11 cellular contexts compared by ENCODE assay signal in the genomic region with DNA sequence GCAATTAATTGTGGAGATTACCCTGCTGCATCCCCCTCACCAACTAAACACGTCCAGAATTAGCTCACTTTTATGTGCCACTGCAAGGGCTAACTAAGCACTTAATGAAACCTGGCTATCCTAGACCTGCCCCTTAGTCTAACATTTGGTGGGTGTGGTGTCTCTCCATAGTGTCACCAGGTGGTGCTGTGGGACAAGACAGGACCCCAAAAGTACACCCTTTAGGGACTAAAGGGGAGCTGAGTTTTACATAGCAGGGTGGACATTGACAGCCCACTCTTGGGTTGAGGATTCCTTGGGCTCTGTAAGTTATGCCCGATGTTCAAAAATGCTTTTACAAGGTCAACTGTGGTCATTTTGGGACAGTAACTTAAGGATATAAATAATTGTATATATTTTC. TPM values are rescaled to one million over a fixed set of nuclear protein-coding genes. Genes with fewer than 3 reads are reported as not detected.
DNase-seq lines count a peak whose midpoint lies in the region; ATAC-seq and TF ChIP-seq lines count a peak whose summit lies in the region.
"Had no signal": no experiment of that assay in that cellular context is flagged by ENCODE, and none has a peak within 500 bp of the region (broad histone marks: within the 10 kb centered on the region; RNA-seq: fewer than 3 reads in every experiment).

No MANE protein-coding gene starts in this region.

- DNase-seq in activated naive CD4-positive, alpha-beta T cell treated with anti-CD3 and anti-CD28 coated beads, Interleukin-2, amount 10 ng/mL, durations not matched to agents 7 days and 5 days = peak; percentile 43
- DNase-seq in activated naive CD4-positive, alpha-beta T cell treated with anti-CD3 and anti-CD28 coated beads, Interleukin-2, amount 50 U/mL, for 16 hours = no peak
- DNase-seq in choroid plexus epithelial cell (ENCODE audit: low read depth) (peak; percentile 24), lower leg skin (ENCODE audit: low spot score in 2 of 2) (no peak), COLO829 (ENCODE audit: low spot score) (no peak)
- peak; percentile 8 for DNase-seq in stimulated activated naive CD8-positive, alpha-beta T cell treated with anti-CD3 and anti-CD28 coated beads, Interleukin-15, Interleukin-2, amounts not matched to agents 100 U/mL and 50 U/mL, for 24 hours
- DNase-seq: GF-D8 had no signal

- no peaks in the 10 kb centered on the region for H3K27me3 ChIP-seq in Loucy (ENCODE audit: insufficient read depth, low read length, poor library complexity, severe bottlenecking)

- H3K9me3 Mint-ChIP-seq in activated naive CD4-positive, alpha-beta T cell treated with anti-CD3 and anti-CD28 coated beads, Interleukin-2, amount 10 ng/mL, durations not matched to agents 7 days and 5 days = no peaks in the 10 kb centered on the region
- H3K9me3 Mint-ChIP-seq: central memory CD8-positive, alpha-beta T cell; T-cell had no signal

- H3K27ac Mint-ChIP-seq in activated naive CD4-positive, alpha-beta T cell treated with anti-CD3 and anti-CD28 coated beads, Interleukin-2, amount 10 ng/mL, durations not matched to agents 7 days and 5 days = no peak overlapping the region
- H3K27ac Mint-ChIP-seq: T-cell had no signal

- H3K4me3 ChIP-seq in Loucy (ENCODE audit: low read length, poor library complexity, severe bottlenecking) = peak overlapping the region; percentile 3
- H3K4me3 ChIP-seq in choroid plexus epithelial cell (ENCODE audit: low read depth, low read length) = no peak overlapping the region
- H3K4me3 ChIP-seq in lower leg skin (ENCODE audit: low read depth, poor library complexity, severe bottlenecking) = no peak overlapping the region

- H4K20me1 ChIP-seq in Loucy (ENCODE audit: insufficient read depth, low read length, poor library complexity, severe bottlenecking) = peaks cover 51% of the 10 kb centered on the region

- no peaks in the 10 kb centered on the region for H3F3A ChIP-seq in Loucy (ENCODE audit: low read depth)

- ATAC-seq in stimulated activated naive CD8-positive, alpha-beta T cell treated with anti-CD3 and anti-CD28 coated beads, Interleukin-15, Interleukin-2, amounts not matched to agents 100 U/mL and 50 U/mL, for 24 hours = peak; percentile 64
- ATAC-seq in GM18873 (IDR thresholded peaks at IDR 0.05; ENCODE audit: low FRiP score, unreplicated experiment) = no peak
- ATAC-seq: T-cell had no signal

- H3K27me3 Mint-ChIP-seq in activated naive CD4-positive, alpha-beta T cell treated with anti-CD3 and anti-CD28 coated beads, Interleukin-2, amount 10 ng/mL, durations not matched to agents 7 days and 5 days = no peaks in the 10 kb centered on the region
- H3K27me3 Mint-ChIP-seq: central memory CD8-positive, alpha-beta T cell; T-cell had no signal

- 87 to 91% methylated on average over 2 of the region's 2 CpGs for WGBS in lower leg skin, 2 donors

- H3K79me2 ChIP-seq in Loucy (ENCODE audit: insufficient read depth, low read length) = peaks cover 78% of the 10 kb centered on the region

- peaks cover 59% of the 10 kb centered on the region for H3K4me1 Mint-ChIP-seq in activated naive CD4-positive, alpha-beta T cell treated with anti-CD3 and anti-CD28 coated beads, Interleukin-2, amount 10 ng/mL, durations not matched to agents 7 days and 5 days

- no peak overlapping the region for H3K9ac ChIP-seq in Loucy (ENCODE audit: low read depth, low read length, poor library complexity, severe bottlenecking)

- peak overlapping the region; percentile 45 for H3K4me2 ChIP-seq in Loucy (ENCODE audit: low read depth, low read length, poor library complexity, severe bottlenecking)

- no peak overlapping the region for H2AFZ ChIP-seq in Loucy (ENCODE audit: low read length)

- peaks cover 52% of the 10 kb centered on the region for H3K36me3 Mint-ChIP-seq in activated naive CD4-positive, alpha-beta T cell treated with anti-CD3 and anti-CD28 coated beads, Interleukin-2, amount 10 ng/mL, durations not matched to agents 7 days and 5 days

- H3K4me3 Mint-ChIP-seq in activated naive CD4-positive, alpha-beta T cell treated with anti-CD3 and anti-CD28 coated beads, Interleukin-2, amount 10 ng/mL, durations not matched to agents 7 days and 5 days = no peak overlapping the region
- H3K4me3 Mint-ChIP-seq: central memory CD8-positive, alpha-beta T cell; T-cell had no signal

- TF ChIP-seq POLR2A in lower leg skin (IDR thresholded peaks at IDR 0.05) = no peak

- TF ChIP-seq CTCF in Loucy (conservative IDR thresholded peaks at IDR 0.05; ENCODE audit: low read length) (peak; percentile 74), choroid plexus epithelial cell (conservative IDR thresholded peaks at IDR 0.05; ENCODE audit: low read depth, low read length) (peak; percentile 44), lower leg skin (IDR thresholded peaks at IDR 0.05) (no peak)

- peaks cover 47% of the 10 kb centered on the region for H3K4me1 ChIP-seq in Loucy (ENCODE audit: insufficient read depth, low read length, poor library complexity, severe bottlenecking)

- peaks cover 50% of the 10 kb centered on the region for H3K36me3 ChIP-seq in Loucy (ENCODE audit: insufficient read depth, low read length)

- CTCF ChIA-PET in activated naive CD4-positive, alpha-beta T cell treated with anti-CD3 and anti-CD28 coated beads, Interleukin-2, amount 10 ng/mL, durations not matched to agents 7 days and 5 days (lab: Charles Lee) = interaction anchor here (0.6 to 1.9 kb wide), 3 partner anchors 15 to 465 kb away, joined by 3 to 6 read pairs (median 3); no protein-coding TSS in a partner anchor

- H3K9me3 ChIP-seq in Loucy (ENCODE audit: insufficient read depth, low read depth, low read length) = no peaks in the 10 kb centered on the region

- intact Hi-C loops in lower leg skin (cut with DNase I; ENCODE audit: low total_unique reads) = no loop called here

- H3K9me2 ChIP-seq in Loucy (replicated peaks; ENCODE audit: low read depth, low read length) = no peaks in the 10 kb centered on the region

RNA-seq across cellular contexts. Expression of a gene that starts 5.7 kb away (rescaled TPM):
- total RNA-seq in lower leg skin = 100 to 1,000 TPM in 1 of 4 donors, 10 to 100 TPM in 3; 69.6 to 140 (median 84.0) TPM

Comparison
In these comparisons a context has a peak if more than half of its experiments do, and no peak if none do; other contexts are left out.
1. DNase-seq: peak in activated naive CD4-positive, alpha-beta T cell treated with anti-CD3 and anti-CD28 coated beads, Interleukin-2, amount 10 ng/mL, durations not matched to agents 7 days and 5 days (single experiment), choroid plexus epithelial cell (single experiment) and stimulated activated naive CD8-positive, alpha-beta T cell treated with anti-CD3 and anti-CD28 coated beads, Interleukin-15, Interleukin-2, amounts not matched to agents 100 U/mL and 50 U/mL, for 24 hours (single experiment); none in activated naive CD4-positive, alpha-beta T cell treated with anti-CD3 and anti-CD28 coated beads, Interleukin-2, amount 50 U/mL, for 16 hours (single experiment), lower leg skin (0 of 2) and COLO829 (single experiment).
2. CTCF ChIP-seq: peak in Loucy (single experiment) and choroid plexus epithelial cell (single experiment); none in lower leg skin (0 of 3).